Comparison of ENCODE assay signal across 19 cellular contexts in genomic region chr1:220563564-220563963, GRCh38. TPM values are rescaled to one million over a fixed set of nuclear protein-coding genes. Genes with fewer than 3 reads are reported as not detected.
"Had no signal": no experiment of that assay in that cellular context is flagged by ENCODE, and none has a peak within 500 bp of the region (broad histone marks: within the 10 kb centered on the region; RNA-seq: fewer than 3 reads in every experiment).

No MANE protein-coding gene starts in this region.

- H3K4me3 ChIP-seq: MG63 had no signal

- ATAC-seq: HepG2 had no signal

- DNase-seq: IMR-90, Karpas-422, KG1, MG63, NCI-H1092, NCI-H1436, NCI-H187, NCI-H2081 treated with DMSO at 0.1 percent for 48 hours, NCI-H2171, NCI-H226, NCI-H446, NCI-H510A, NCI-H524 treated with DMSO at 0.1 percent for 48 hours, NCI-H69, NCI-H774, RPMI8226, SHP77, SK-N-SH had no signal

- H3K36me3 ChIP-seq: MG63 had no signal

- H3K9me3 ChIP-seq: MG63, SK-N-SH had no signal

RNA-seq across cellular contexts. Expression of gene MARK1, which starts 35.6 kb away (rescaled TPM):
- total RNA-seq: HepG2, IMR-90 had no signal
- polyA plus RNA-seq: HepG2, IMR-90 had no signal
